In the genomic region with DNA sequence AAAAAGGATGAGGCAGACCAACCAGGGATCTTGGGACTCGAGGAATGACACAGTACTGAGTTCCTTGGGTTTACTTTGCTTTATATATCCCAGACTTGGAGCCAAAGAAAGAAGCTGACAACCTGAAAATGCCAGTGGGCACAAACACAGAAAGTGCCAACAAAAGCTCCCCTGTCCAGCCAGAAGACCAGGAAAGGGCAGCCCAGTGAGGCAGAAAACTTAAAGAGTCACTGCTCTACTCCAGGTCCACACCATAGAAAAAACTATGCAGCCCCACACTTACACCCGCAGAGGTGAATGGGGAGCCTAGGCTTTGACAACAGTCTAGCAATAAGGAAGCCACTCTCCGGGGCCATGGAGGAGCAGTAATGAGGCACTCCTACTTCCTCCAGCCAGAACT, we compare ENCODE assay signal across 25 cellular contexts.
A peak's percentile ranks its signal among the peaks of the same experiment; 100 is the strongest.
DNase-seq lines count a peak whose midpoint lies in the region; ATAC-seq and TF ChIP-seq lines count a peak whose summit lies in the region.
"Had no signal": no experiment of that assay in that cellular context is flagged by ENCODE, and none has a peak within 500 bp of the region (broad histone marks: within the 10 kb centered on the region; RNA-seq: fewer than 3 reads in every experiment).

No MANE protein-coding gene starts in this region.

- H3K27ac ChIP-seq in thyroid gland = peak overlapping the region; percentile 4 to 80 (median 64)
- H3K27ac ChIP-seq in right atrium auricular region = no peak overlapping the region
- H3K27ac ChIP-seq: SK-N-MC had no signal

- DNase-seq in HFFc6 (no peak), SK-MEL-5 (ENCODE audit: low read depth, low spot score) (peak; percentile 49), memory B cell (ENCODE audit: low spot score in 2 of 2) (no peak), thyroid gland (peak; percentile 42 to 59), right atrium auricular region (ENCODE audit: low spot score) (no peak), iPS-NIHi7 (ENCODE audit: extremely low spot score) (no peak)
- no peak for DNase-seq in stimulated activated naive CD4-positive, alpha-beta T cell (lab: John Stamatoyannopoulos, UW)
- DNase-seq: COR-L47, DMS 273 treated with DMSO at 0.1 percent for 48 hours, DMS79 treated with DMSO at 0.1 percent for 48 hours, GOT3, HCEC 1CT, Kasumi-1, MG63, NCI-H1417, NCI-H1694 treated with DMSO at 0.1 percent for 48 hours, NCI-H2081 treated with DMSO at 0.1 percent for 48 hours, NCI-H446, NCI-H526, SHP77 had no signal

- H3K4me3 ChIP-seq in thyroid gland (replicated peaks in 1 of 3) (no peak overlapping the region), right atrium auricular region (no peak overlapping the region)
- H3K4me3 ChIP-seq: A549, MG63, SK-N-MC had no signal

- H3K9me3 ChIP-seq in thyroid gland (no peaks in the 10 kb centered on the region), right atrium auricular region (no peaks in the 10 kb centered on the region)
- H3K9me3 ChIP-seq: A549, MG63 had no signal

- no peak for ATAC-seq in memory B cell (ENCODE audit: low read depth)
- no peak for ATAC-seq in GM21528 (IDR thresholded peaks at IDR 0.05; ENCODE audit: low FRiP score, unreplicated experiment)
- ATAC-seq: A549 had no signal

- H3K27me3 ChIP-seq in thyroid gland (no peaks in the 10 kb centered on the region), right atrium auricular region (no peaks in the 10 kb centered on the region)
- H3K27me3 ChIP-seq: MG63 had no signal

- H3K36me3 Mint-ChIP-seq in HFFc6 (ENCODE audit: low read depth) (peaks cover 20% of the 10 kb centered on the region), memory B cell (peaks cover 20% of the 10 kb centered on the region)

- no peaks in the 10 kb centered on the region for H3K27me3 Mint-ChIP-seq in HFFc6 (ENCODE audit: insufficient read depth)
- no peaks in the 10 kb centered on the region for H3K27me3 Mint-ChIP-seq in memory B cell
- H3K27me3 Mint-ChIP-seq: B cell, IgD-negative memory B cell had no signal

- WGBS in thyroid gland, 2 donors = 33 to 53% methylated on average over 3 of the region's 3 CpGs

- H3K9me3 Mint-ChIP-seq in HFFc6 (no peaks in the 10 kb centered on the region), memory B cell (no peaks in the 10 kb centered on the region)
- H3K9me3 Mint-ChIP-seq: IgD-negative memory B cell had no signal

- in situ Hi-C loops in SK-MEL-5 (cut with HindIII; ENCODE audit: low pct_unique_long_range_greater_than_20kb, low sequenced_read_pairs) = no loop called here

- peaks cover 24 to 25% of the 10 kb centered on the region in 2 donors for H3K4me1 ChIP-seq in thyroid gland
- H3K4me1 ChIP-seq in right atrium auricular region = no peaks in the 10 kb centered on the region

- H3K4me1 Mint-ChIP-seq in HFFc6 (ENCODE audit: low read depth) (peaks cover 29% of the 10 kb centered on the region), memory B cell (peaks cover 22% of the 10 kb centered on the region)

- intact Hi-C loops in thyroid gland (cut with DNase I) = no loop called here

- peak overlapping the region; percentile 22 for H3K27ac Mint-ChIP-seq in HFFc6
- H3K27ac Mint-ChIP-seq in memory B cell = peak overlapping the region; percentile 41
- H3K27ac Mint-ChIP-seq: B cell had no signal

- H3K4me3 Mint-ChIP-seq in HFFc6 = no peak overlapping the region
- no peak overlapping the region for H3K4me3 Mint-ChIP-seq in memory B cell
- H3K4me3 Mint-ChIP-seq: B cell had no signal

- TF ChIP-seq POLR2A in thyroid gland (IDR thresholded peaks at IDR 0.05) = no peak

- H3K36me3 ChIP-seq in thyroid gland (no peaks in the 10 kb centered on the region), right atrium auricular region (no peaks in the 10 kb centered on the region)

- TF ChIP-seq CTCF in HFFc6 (IDR thresholded peaks at IDR 0.05) (no peak), thyroid gland (IDR thresholded peaks at IDR 0.05) (no peak), right atrium auricular region (IDR thresholded peaks at IDR 0.05) (no peak)

Comparison
In these comparisons a context has a peak if more than half of its experiments do, and no peak if none do; other contexts are left out.
1. DNase-seq: peak in SK-MEL-5 (single experiment) and thyroid gland (2 of 2); none in HFFc6 (single experiment), memory B cell (0 of 2), right atrium auricular region (single experiment), stimulated activated naive CD4-positive, alpha-beta T cell (0 of 6) and iPS-NIHi7 (single experiment).
2. H3K27ac ChIP-seq: peak in thyroid gland (3 of 3); none in right atrium auricular region (0 of 2).